Comparison of ENCODE assay signal across 1 cellular context in the genomic region with DNA sequence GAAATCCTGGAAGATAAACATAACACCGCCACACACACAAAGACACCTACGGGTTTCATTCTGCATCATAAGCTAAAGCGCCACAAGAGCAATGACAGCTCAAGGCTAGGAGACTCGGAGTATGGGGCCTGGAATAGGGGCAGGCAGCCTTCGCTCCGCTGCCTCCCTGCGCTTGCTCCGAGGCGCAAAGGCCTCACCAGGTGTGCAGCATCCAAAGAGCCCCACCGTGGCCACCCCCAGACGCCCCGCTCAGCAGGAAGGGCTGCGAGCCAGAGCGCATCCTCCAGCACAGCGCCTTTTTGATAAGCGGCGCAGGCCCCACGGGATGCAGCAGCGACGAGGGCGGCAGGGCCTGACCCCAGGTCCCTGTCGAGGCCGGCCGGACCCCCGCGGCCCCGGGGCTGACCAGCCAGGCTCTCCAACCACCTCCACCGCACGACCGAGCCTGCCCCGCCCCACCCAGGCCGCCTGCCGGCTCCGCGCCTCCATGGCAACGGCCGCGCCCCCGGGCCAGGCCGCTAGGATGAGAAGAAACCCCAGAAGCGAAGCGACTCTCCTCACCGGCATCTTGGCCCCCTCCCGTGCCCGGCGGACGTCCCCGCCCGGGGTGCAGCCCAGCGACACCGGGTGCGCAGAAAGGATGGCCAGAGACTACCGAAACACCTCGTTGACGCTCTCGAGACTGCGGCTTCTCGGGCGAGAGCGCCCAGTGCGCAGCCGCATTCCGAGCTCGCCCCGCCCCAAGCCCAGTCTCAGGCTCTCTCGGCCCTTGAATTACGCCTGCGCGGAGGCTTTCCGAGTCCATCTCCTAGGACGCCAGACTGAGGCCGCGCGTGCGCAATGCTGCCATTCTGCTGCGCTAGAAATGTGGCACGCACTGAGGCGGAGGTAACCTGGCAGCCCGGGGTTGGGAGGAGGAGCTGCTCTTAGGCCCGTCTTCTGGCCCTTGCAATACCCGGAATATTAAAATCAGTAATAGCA.
A peak's percentile ranks its signal among the peaks of the same experiment; 100 is the strongest.
TF ChIP-seq lines count a peak whose summit lies in the region.

A gene (minus strand): TSS at position 694 of the 981 bp plus-strand sequence. CDS start 127 bp downstream, at position 567.

TF ChIP-seq in HepG2, 621 proteins besides CTCF, POLR2A, EP300 and RAD21 (continued from another document and continues in another):
- TF ChIP-seq, protein P1, sequence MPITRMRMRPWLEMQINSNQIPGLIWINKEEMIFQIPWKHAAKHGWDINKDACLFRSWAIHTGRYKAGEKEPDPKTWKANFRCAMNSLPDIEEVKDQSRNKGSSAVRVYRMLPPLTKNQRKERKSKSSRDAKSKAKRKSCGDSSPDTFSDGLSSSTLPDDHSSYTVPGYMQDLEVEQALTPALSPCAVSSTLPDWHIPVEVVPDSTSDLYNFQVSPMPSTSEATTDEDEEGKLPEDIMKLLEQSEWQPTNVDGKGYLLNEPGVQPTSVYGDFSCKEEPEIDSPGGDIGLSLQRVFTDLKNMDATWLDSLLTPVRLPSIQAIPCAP (CRISPR knock-in tag; IDR thresholded peaks at IDR 0.05; ENCODE audit: low read depth) = 0 out of 2 replicates have a peak, but pooled peaks have one; percentile 78
- TF ChIP-seq TOPORS (CRISPR knock-in tag; IDR thresholded peaks at IDR 0.05) (no peak), ZNF792 (CRISPR knock-in tag; IDR thresholded peaks at IDR 0.05) (peak; percentile 47; the same call in 1 of the 2 replicates), ZNF678 (CRISPR knock-in tag; IDR thresholded peaks at IDR 0.05) (0 out of 2 replicates have a peak, but pooled peaks have one; percentile 71), YY1 (IDR thresholded peaks at IDR 0.05; ENCODE audit: insufficient read depth, insufficient replicate concordance, low read depth, low read length) (peak; percentile 20), MTF2 (CRISPR knock-in tag; IDR thresholded peaks at IDR 0.05; ENCODE audit: borderline replicate concordance) (no peak), JARID2 (CRISPR knock-in tag; IDR thresholded peaks at IDR 0.05; ENCODE audit: insufficient replicate concordance) (peak; percentile 59), ASH2L (IDR thresholded peaks at IDR 0.05; ENCODE audit: insufficient read length, low read depth, low read length) (peak; percentile 67), XRCC5 (optimal IDR thresholded peaks at IDR 0.05; ENCODE audit: low read length) (peak; percentile 17), ZNF431 (CRISPR knock-in tag; IDR thresholded peaks at IDR 0.05; ENCODE audit: borderline replicate concordance, low read depth) (peak; percentile 66; the same call in 1 of the 2 replicates), ZNF776 (CRISPR knock-in tag; IDR thresholded peaks at IDR 0.05) (peak; percentile 52; the same call in 1 of the 2 replicates), ZNF598 (CRISPR knock-in tag; IDR thresholded peaks at IDR 0.05; ENCODE audit: borderline replicate concordance) (peak; percentile 84), RFXAP (CRISPR knock-in tag; IDR thresholded peaks at IDR 0.05; ENCODE audit: borderline replicate concordance) (no peak), ZNF333 (CRISPR knock-in tag; IDR thresholded peaks at IDR 0.05; ENCODE audit: borderline replicate concordance) (0 out of 2 replicates have a peak, but pooled peaks have one; percentile 76), NFKB2 (CRISPR knock-in tag; IDR thresholded peaks at IDR 0.05; ENCODE audit: borderline replicate concordance) (peak; percentile 90; the same call in 1 of the 2 replicates), EEA1 (CRISPR knock-in tag; IDR thresholded peaks at IDR 0.05; ENCODE audit: borderline replicate concordance) (0 out of 2 replicates have a peak, but pooled peaks have one; percentile 57), ZNF780A (CRISPR knock-in tag; IDR thresholded peaks at IDR 0.05) (no peak), SOX13 (IDR thresholded peaks at IDR 0.05) (no peak), SOX13 (CRISPR knock-in tag; conservative IDR thresholded peaks at IDR 0.05 in 1 of 2, IDR thresholded peaks at IDR 0.05 in 1 of 2) (no peak; a peak in 1 of 4 replicates), GTF3A (CRISPR knock-in tag; conservative IDR thresholded peaks at IDR 0.05) (no peak), MAZ (IDR thresholded peaks at IDR 0.05; ENCODE audit: borderline replicate concordance, low read depth, low read length) (no peak), MAZ (CRISPR knock-in tag; IDR thresholded peaks at IDR 0.05; ENCODE audit: low read depth) (peak; percentile 32; the same call in 1 of the 2 replicates), ZNF589 (CRISPR knock-in tag; conservative IDR thresholded peaks at IDR 0.05) (no peak), EED (CRISPR knock-in tag; IDR thresholded peaks at IDR 0.05) (peak; percentile 65; the same call in 1 of the 2 replicates)
- TF ChIP-seq, protein P2, sequence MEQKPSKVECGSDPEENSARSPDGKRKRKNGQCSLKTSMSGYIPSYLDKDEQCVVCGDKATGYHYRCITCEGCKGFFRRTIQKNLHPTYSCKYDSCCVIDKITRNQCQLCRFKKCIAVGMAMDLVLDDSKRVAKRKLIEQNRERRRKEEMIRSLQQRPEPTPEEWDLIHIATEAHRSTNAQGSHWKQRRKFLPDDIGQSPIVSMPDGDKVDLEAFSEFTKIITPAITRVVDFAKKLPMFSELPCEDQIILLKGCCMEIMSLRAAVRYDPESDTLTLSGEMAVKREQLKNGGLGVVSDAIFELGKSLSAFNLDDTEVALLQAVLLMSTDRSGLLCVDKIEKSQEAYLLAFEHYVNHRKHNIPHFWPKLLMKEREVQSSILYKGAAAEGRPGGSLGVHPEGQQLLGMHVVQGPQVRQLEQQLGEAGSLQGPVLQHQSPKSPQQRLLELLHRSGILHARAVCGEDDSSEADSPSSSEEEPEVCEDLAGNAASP (CRISPR knock-in tag; IDR thresholded peaks at IDR 0.05; ENCODE audit: borderline replicate concordance) = no peak
- TF ChIP-seq, protein P3, sequence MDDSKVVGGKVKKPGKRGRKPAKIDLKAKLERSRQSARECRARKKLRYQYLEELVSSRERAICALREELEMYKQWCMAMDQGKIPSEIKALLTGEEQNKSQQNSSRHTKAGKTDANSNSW (CRISPR knock-in tag; IDR thresholded peaks at IDR 0.05; ENCODE audit: borderline replicate concordance) = peak; percentile 66; the same call in 1 of the 2 replicates
- TF ChIP-seq, protein P4, sequence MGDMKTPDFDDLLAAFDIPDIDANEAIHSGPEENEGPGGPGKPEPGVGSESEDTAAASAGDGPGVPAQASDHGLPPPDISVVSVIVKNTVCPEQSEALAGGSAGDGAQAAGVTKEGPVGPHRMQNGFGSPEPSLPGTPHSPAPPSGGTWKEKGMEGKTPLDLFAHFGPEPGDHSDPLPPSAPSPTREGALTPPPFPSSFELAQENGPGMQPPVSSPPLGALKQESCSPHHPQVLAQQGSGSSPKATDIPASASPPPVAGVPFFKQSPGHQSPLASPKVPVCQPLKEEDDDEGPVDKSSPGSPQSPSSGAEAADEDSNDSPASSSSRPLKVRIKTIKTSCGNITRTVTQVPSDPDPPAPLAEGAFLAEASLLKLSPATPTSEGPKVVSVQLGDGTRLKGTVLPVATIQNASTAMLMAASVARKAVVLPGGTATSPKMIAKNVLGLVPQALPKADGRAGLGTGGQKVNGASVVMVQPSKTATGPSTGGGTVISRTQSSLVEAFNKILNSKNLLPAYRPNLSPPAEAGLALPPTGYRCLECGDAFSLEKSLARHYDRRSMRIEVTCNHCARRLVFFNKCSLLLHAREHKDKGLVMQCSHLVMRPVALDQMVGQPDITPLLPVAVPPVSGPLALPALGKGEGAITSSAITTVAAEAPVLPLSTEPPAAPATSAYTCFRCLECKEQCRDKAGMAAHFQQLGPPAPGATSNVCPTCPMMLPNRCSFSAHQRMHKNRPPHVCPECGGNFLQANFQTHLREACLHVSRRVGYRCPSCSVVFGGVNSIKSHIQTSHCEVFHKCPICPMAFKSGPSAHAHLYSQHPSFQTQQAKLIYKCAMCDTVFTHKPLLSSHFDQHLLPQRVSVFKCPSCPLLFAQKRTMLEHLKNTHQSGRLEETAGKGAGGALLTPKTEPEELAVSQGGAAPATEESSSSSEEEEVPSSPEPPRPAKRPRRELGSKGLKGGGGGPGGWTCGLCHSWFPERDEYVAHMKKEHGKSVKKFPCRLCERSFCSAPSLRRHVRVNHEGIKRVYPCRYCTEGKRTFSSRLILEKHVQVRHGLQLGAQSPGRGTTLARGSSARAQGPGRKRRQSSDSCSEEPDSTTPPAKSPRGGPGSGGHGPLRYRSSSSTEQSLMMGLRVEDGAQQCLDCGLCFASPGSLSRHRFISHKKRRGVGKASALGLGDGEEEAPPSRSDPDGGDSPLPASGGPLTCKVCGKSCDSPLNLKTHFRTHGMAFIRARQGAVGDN (CRISPR knock-in tag; IDR thresholded peaks at IDR 0.05) = peak; percentile 93
- TF ChIP-seq, protein P5, sequence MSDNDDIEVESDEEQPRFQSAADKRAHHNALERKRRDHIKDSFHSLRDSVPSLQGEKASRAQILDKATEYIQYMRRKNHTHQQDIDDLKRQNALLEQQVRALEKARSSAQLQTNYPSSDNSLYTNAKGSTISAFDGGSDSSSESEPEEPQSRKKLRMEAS (IDR thresholded peaks at IDR 0.05) = peak; percentile 58; the same call in 1 of the 2 replicates
- TF ChIP-seq, protein P6, sequence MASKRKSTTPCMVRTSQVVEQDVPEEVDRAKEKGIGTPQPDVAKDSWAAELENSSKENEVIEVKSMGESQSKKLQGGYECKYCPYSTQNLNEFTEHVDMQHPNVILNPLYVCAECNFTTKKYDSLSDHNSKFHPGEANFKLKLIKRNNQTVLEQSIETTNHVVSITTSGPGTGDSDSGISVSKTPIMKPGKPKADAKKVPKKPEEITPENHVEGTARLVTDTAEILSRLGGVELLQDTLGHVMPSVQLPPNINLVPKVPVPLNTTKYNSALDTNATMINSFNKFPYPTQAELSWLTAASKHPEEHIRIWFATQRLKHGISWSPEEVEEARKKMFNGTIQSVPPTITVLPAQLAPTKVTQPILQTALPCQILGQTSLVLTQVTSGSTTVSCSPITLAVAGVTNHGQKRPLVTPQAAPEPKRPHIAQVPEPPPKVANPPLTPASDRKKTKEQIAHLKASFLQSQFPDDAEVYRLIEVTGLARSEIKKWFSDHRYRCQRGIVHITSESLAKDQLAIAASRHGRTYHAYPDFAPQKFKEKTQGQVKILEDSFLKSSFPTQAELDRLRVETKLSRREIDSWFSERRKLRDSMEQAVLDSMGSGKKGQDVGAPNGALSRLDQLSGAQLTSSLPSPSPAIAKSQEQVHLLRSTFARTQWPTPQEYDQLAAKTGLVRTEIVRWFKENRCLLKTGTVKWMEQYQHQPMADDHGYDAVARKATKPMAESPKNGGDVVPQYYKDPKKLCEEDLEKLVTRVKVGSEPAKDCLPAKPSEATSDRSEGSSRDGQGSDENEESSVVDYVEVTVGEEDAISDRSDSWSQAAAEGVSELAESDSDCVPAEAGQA (IDR thresholded peaks at IDR 0.05; ENCODE audit: low read depth) = 0 out of 2 replicates have a peak, but pooled peaks have one; percentile 9
- TF ChIP-seq, protein P6 (CRISPR knock-in tag; IDR thresholded peaks at IDR 0.05; ENCODE audit: borderline replicate concordance) = no peak
- TF ChIP-seq, protein P7, sequence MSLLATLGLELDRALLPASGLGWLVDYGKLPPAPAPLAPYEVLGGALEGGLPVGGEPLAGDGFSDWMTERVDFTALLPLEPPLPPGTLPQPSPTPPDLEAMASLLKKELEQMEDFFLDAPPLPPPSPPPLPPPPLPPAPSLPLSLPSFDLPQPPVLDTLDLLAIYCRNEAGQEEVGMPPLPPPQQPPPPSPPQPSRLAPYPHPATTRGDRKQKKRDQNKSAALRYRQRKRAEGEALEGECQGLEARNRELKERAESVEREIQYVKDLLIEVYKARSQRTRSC (CRISPR knock-in tag; IDR thresholded peaks at IDR 0.05; ENCODE audit: low read depth) = no peak
- TF ChIP-seq, protein P8, sequence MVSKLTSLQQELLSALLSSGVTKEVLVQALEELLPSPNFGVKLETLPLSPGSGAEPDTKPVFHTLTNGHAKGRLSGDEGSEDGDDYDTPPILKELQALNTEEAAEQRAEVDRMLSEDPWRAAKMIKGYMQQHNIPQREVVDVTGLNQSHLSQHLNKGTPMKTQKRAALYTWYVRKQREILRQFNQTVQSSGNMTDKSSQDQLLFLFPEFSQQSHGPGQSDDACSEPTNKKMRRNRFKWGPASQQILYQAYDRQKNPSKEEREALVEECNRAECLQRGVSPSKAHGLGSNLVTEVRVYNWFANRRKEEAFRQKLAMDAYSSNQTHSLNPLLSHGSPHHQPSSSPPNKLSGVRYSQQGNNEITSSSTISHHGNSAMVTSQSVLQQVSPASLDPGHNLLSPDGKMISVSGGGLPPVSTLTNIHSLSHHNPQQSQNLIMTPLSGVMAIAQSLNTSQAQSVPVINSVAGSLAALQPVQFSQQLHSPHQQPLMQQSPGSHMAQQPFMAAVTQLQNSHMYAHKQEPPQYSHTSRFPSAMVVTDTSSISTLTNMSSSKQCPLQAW (CRISPR knock-in tag; IDR thresholded peaks at IDR 0.05) = peak; percentile 31
- TF ChIP-seq, protein P9, sequence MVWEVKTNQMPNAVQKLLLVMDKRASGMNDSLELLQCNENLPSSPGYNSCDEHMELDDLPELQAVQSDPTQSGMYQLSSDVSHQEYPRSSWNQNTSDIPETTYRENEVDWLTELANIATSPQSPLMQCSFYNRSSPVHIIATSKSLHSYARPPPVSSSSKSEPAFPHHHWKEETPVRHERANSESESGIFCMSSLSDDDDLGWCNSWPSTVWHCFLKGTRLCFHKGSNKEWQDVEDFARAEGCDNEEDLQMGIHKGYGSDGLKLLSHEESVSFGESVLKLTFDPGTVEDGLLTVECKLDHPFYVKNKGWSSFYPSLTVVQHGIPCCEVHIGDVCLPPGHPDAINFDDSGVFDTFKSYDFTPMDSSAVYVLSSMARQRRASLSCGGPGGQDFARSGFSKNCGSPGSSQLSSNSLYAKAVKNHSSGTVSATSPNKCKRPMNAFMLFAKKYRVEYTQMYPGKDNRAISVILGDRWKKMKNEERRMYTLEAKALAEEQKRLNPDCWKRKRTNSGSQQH (CRISPR knock-in tag; IDR thresholded peaks at IDR 0.05; ENCODE audit: low read depth) = no peak
- TF ChIP-seq, protein P10, sequence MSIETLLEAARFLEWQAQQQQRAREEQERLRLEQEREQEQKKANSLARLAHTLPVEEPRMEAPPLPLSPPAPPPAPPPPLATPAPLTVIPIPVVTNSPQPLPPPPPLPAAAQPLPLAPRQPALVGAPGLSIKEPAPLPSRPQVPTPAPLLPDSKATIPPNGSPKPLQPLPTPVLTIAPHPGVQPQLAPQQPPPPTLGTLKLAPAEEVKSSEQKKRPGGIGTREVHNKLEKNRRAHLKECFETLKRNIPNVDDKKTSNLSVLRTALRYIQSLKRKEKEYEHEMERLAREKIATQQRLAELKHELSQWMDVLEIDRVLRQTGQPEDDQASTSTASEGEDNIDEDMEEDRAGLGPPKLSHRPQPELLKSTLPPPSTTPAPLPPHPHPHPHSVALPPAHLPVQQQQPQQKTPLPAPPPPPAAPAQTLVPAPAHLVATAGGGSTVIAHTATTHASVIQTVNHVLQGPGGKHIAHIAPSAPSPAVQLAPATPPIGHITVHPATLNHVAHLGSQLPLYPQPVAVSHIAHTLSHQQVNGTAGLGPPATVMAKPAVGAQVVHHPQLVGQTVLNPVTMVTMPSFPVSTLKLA (IDR thresholded peaks at IDR 0.05) = 0 out of 2 replicates have a peak, but pooled peaks have one; percentile 12
